In genomic region chr10:19480296-19480695, GRCh38 we compare ENCODE assay signal across 23 cellular contexts.
"Had no signal": no experiment of that assay in that cellular context is flagged by ENCODE, and none has a peak within 500 bp of the region (broad histone marks: within the 10 kb centered on the region; RNA-seq: fewer than 3 reads in every experiment).

No MANE protein-coding gene starts in this region.

- H3K4me1 ChIP-seq: esophagus squamous epithelium, parathyroid adenoma, psoas muscle, sigmoid colon, stomach had no signal

- H3K27ac ChIP-seq: esophagus squamous epithelium, parathyroid adenoma, psoas muscle, sigmoid colon, stomach had no signal

- H3K4me1 Mint-ChIP-seq: immature natural killer cell; naive B cell; stimulated activated naive B cell treated with anti-CD40 and anti-IgM and Interleukin-4, amounts not matched to agents 10 μg/mL and 1 μg/mL and 100 μg/mL, for 72 hours had no signal

- H3K36me3 ChIP-seq: esophagus squamous epithelium, sigmoid colon, stomach had no signal

- H3K27me3 ChIP-seq: esophagus squamous epithelium, sigmoid colon, stomach had no signal

- H2AFZ ChIP-seq: parathyroid adenoma had no signal

- H3K4me3 ChIP-seq: esophagus squamous epithelium, lung, psoas muscle, sigmoid colon, smooth muscle cell, stomach had no signal

- H3K9me3 Mint-ChIP-seq: type B pancreatic cell had no signal

- H3K4me2 ChIP-seq: smooth muscle cell had no signal

- H3K27ac Mint-ChIP-seq: dendritic cell treated with granulocyte-macrophage colony-stimulating factor and Interleukin-4, amounts not matched to agents 40 ng/mL and 50 ng/mL, for 4 days; effector memory CD8-positive, alpha-beta T cell; immature natural killer cell; naive B cell; nephron; stimulated activated naive B cell treated with anti-CD40 and anti-IgM and Interleukin-4, amounts not matched to agents 10 μg/mL and 1 μg/mL and 100 μg/mL, for 72 hours; type B pancreatic cell had no signal

- H3K9ac ChIP-seq: parathyroid adenoma had no signal

- H3K4me3 Mint-ChIP-seq: dendritic cell treated with granulocyte-macrophage colony-stimulating factor and Interleukin-4, amounts not matched to agents 40 ng/mL and 50 ng/mL, for 4 days; effector memory CD8-positive, alpha-beta T cell; immature natural killer cell; naive B cell; nephron; stimulated activated naive B cell treated with anti-CD40 and anti-IgM and Interleukin-4, amounts not matched to agents 10 μg/mL and 1 μg/mL and 100 μg/mL, for 72 hours; type B pancreatic cell had no signal

- H3K27me3 Mint-ChIP-seq: dendritic cell treated with granulocyte-macrophage colony-stimulating factor and Interleukin-4, amounts not matched to agents 40 ng/mL and 50 ng/mL, for 4 days; effector memory CD8-positive, alpha-beta T cell; naive B cell; stimulated activated naive B cell treated with anti-CD40 and anti-IgM and Interleukin-4, amounts not matched to agents 10 μg/mL and 1 μg/mL and 100 μg/mL, for 72 hours; type B pancreatic cell had no signal

- H3K36me3 Mint-ChIP-seq: immature natural killer cell; naive B cell; stimulated activated naive B cell treated with anti-CD40 and anti-IgM and Interleukin-4, amounts not matched to agents 10 μg/mL and 1 μg/mL and 100 μg/mL, for 72 hours; type B pancreatic cell had no signal

- FAIRE-seq: frontal cortex, urothelium cell line had no signal

- H3K9me3 ChIP-seq: esophagus squamous epithelium, psoas muscle, sigmoid colon had no signal

- ATAC-seq: effector memory CD8-positive, alpha-beta T cell; left colon; left ventricle myocardium superior; stimulated activated naive B cell treated with anti-CD40 and anti-IgM and Interleukin-4, amounts not matched to agents 10 μg/mL and 1 μg/mL and 100 μg/mL, for 72 hours had no signal

- H3K79me2 ChIP-seq: parathyroid adenoma had no signal

- DNase-seq: effector memory CD8-positive, alpha-beta T cell; esophagus squamous epithelium; immature natural killer cell; left colon; left ventricle myocardium superior; mesenchymal stem cell; naive B cell; occipital lobe; psoas muscle; retina; sigmoid colon; stimulated activated CD4-positive, alpha-beta T cell treated with anti-CD3 and anti-CD28 coated beads, Interleukin-4, amount 100 ng/mL, for 24 hours; stimulated activated naive B cell treated with anti-CD40 and anti-IgM and Interleukin-4, amounts not matched to agents 10 μg/mL and 1 μg/mL and 100 μg/mL, for 72 hours; stomach; substantia nigra had no signal
